1 cellular context compared by ENCODE assay signal in the genomic region with DNA sequence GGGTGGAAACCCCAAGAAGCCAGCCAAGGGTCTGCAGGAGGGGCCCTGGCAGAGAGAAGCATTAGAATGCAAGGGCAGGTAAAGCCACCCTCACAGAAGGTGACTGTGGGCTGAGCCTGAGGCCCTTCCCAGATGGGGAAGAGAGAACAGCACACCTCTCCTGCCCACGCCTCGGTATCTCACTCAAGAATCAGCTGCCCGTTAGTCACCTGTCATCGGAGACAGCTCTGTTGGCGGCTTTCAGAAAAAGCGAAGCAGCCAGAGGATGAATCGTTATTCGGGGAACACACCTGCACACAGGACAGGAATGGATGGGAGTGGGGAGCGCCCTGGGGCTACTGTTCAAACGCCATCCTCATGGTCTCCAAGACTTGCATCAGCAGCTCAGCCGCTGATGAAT.
TF ChIP-seq lines count a peak whose summit lies in the region.

No MANE protein-coding gene starts in this region.

TF ChIP-seq in K562, 482 proteins besides CTCF, POLR2A, EP300 and RAD21 (continues in another document):
- no peak for TF ChIP-seq POLR2B (IDR thresholded peaks at IDR 0.05; ENCODE audit: low read depth, partially characterized antibody)
- TF ChIP-seq HDAC6 (IDR thresholded peaks at IDR 0.05; ENCODE audit: low read depth, low read length) = no peak
- no peak for TF ChIP-seq ZNF551 (CRISPR knock-in tag; IDR thresholded peaks at IDR 0.05)
- TF ChIP-seq, protein P1, sequence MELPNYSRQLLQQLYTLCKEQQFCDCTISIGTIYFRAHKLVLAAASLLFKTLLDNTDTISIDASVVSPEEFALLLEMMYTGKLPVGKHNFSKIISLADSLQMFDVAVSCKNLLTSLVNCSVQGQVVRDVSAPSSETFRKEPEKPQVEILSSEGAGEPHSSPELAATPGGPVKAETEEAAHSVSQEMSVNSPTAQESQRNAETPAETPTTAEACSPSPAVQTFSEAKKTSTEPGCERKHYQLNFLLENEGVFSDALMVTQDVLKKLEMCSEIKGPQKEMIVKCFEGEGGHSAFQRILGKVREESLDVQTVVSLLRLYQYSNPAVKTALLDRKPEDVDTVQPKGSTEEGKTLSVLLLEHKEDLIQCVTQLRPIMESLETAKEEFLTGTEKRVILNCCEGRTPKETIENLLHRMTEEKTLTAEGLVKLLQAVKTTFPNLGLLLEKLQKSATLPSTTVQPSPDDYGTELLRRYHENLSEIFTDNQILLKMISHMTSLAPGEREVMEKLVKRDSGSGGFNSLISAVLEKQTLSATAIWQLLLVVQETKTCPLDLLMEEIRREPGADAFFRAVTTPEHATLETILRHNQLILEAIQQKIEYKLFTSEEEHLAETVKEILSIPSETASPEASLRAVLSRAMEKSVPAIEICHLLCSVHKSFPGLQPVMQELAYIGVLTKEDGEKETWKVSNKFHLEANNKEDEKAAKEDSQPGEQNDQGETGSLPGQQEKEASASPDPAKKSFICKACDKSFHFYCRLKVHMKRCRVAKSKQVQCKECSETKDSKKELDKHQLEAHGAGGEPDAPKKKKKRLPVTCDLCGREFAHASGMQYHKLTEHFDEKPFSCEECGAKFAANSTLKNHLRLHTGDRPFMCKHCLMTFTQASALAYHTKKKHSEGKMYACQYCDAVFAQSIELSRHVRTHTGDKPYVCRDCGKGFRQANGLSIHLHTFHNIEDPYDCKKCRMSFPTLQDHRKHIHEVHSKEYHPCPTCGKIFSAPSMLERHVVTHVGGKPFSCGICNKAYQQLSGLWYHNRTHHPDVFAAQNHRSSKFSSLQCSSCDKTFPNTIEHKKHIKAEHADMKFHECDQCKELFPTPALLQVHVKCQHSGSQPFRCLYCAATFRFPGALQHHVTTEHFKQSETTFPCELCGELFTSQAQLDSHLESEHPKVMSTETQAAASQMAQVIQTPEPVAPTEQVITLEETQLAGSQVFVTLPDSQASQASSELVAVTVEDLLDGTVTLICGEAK (IDR thresholded peaks at IDR 0.05) = no peak
- TF ChIP-seq, protein P1 (CRISPR knock-in tag; IDR thresholded peaks at IDR 0.05) = no peak
- TF ChIP-seq NFIC (IDR thresholded peaks at IDR 0.05) = no peak
- TF ChIP-seq, protein P2, sequence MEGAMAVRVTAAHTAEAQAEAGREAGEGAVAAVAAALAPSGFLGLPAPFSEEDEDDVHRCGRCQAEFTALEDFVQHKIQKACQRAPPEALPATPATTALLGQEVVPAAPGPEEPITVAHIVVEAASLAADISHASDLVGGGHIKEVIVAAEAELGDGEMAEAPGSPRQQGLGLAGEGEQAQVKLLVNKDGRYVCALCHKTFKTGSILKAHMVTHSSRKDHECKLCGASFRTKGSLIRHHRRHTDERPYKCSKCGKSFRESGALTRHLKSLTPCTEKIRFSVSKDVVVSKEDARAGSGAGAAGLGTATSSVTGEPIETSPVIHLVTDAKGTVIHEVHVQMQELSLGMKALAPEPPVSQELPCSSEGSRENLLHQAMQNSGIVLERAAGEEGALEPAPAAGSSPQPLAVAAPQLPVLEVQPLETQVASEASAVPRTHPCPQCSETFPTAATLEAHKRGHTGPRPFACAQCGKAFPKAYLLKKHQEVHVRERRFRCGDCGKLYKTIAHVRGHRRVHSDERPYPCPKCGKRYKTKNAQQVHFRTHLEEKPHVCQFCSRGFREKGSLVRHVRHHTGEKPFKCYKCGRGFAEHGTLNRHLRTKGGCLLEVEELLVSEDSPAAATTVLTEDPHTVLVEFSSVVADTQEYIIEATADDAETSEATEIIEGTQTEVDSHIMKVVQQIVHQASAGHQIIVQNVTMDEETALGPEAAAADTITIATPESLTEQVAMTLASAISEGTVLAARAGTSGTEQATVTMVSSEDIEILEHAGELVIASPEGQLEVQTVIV (CRISPR knock-in tag; IDR thresholded peaks at IDR 0.05; ENCODE audit: borderline replicate concordance) = no peak
- TF ChIP-seq, protein P3, sequence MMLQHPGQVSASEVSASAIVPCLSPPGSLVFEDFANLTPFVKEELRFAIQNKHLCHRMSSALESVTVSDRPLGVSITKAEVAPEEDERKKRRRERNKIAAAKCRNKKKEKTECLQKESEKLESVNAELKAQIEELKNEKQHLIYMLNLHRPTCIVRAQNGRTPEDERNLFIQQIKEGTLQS (IDR thresholded peaks at IDR 0.05) = 0 out of 2 replicates have a peak, but pooled peaks have one; percentile 43
- TF ChIP-seq, protein P3 (CRISPR knock-in tag; conservative IDR thresholded peaks at IDR 0.05) = no peak
- TF ChIP-seq, protein P4, sequence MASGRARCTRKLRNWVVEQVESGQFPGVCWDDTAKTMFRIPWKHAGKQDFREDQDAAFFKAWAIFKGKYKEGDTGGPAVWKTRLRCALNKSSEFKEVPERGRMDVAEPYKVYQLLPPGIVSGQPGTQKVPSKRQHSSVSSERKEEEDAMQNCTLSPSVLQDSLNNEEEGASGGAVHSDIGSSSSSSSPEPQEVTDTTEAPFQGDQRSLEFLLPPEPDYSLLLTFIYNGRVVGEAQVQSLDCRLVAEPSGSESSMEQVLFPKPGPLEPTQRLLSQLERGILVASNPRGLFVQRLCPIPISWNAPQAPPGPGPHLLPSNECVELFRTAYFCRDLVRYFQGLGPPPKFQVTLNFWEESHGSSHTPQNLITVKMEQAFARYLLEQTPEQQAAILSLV (tag; IDR thresholded peaks at IDR 0.05) = no peak
- TF ChIP-seq, protein P5, sequence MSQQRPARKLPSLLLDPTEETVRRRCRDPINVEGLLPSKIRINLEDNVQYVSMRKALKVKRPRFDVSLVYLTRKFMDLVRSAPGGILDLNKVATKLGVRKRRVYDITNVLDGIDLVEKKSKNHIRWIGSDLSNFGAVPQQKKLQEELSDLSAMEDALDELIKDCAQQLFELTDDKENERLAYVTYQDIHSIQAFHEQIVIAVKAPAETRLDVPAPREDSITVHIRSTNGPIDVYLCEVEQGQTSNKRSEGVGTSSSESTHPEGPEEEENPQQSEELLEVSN (IDR thresholded peaks at IDR 0.05; ENCODE audit: borderline replicate concordance in 1 of 2, extremely low read depth in 1 of 2, insufficient read depth in 1 of 2, insufficient read length in 1 of 2, low read depth in 1 of 2, low read length in 1 of 2, poor library complexity in 1 of 2, severe bottlenecking in 1 of 2) = no peak
- no peak for TF ChIP-seq HMG20B (CRISPR knock-in tag; IDR thresholded peaks at IDR 0.05)
- no peak for TF ChIP-seq EWSR1 (IDR thresholded peaks at IDR 0.05; ENCODE audit: borderline replicate concordance, low read depth, partially characterized antibody)
- TF ChIP-seq, protein P6, sequence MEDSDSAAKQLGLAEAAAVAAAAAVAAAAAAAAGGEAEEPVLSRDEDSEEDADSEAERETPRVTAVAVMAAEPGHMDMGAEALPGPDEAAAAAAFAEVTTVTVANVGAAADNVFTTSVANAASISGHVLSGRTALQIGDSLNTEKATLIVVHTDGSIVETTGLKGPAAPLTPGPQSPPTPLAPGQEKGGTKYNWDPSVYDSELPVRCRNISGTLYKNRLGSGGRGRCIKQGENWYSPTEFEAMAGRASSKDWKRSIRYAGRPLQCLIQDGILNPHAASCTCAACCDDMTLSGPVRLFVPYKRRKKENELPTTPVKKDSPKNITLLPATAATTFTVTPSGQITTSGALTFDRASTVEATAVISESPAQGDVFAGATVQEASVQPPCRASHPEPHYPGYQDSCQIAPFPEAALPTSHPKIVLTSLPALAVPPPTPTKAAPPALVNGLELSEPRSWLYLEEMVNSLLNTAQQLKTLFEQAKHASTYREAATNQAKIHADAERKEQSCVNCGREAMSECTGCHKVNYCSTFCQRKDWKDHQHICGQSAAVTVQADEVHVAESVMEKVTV (CRISPR knock-in tag; IDR thresholded peaks at IDR 0.05) = no peak
- TF ChIP-seq SLC30A9 (CRISPR knock-in tag; IDR thresholded peaks at IDR 0.05) = no peak
- no peak for TF ChIP-seq CBFA2T3 (IDR thresholded peaks at IDR 0.05)
- TF ChIP-seq EGR1 (conservative IDR thresholded peaks at IDR 0.05) = peak; percentile 48
- TF ChIP-seq, protein P7, sequence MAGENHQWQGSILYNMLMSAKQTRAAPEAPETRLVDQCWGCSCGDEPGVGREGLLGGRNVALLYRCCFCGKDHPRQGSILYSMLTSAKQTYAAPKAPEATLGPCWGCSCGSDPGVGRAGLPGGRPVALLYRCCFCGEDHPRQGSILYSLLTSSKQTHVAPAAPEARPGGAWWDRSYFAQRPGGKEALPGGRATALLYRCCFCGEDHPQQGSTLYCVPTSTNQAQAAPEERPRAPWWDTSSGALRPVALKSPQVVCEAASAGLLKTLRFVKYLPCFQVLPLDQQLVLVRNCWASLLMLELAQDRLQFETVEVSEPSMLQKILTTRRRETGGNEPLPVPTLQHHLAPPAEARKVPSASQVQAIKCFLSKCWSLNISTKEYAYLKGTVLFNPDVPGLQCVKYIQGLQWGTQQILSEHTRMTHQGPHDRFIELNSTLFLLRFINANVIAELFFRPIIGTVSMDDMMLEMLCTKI (IDR thresholded peaks at IDR 0.05; ENCODE audit: partially characterized antibody) = no peak
- TF ChIP-seq ASH1L (IDR thresholded peaks at IDR 0.05; ENCODE audit: borderline replicate concordance, low read depth, partially characterized antibody) = no peak
- no peak for TF ChIP-seq MCM7 (IDR thresholded peaks at IDR 0.05)
- TF ChIP-seq, protein P8, sequence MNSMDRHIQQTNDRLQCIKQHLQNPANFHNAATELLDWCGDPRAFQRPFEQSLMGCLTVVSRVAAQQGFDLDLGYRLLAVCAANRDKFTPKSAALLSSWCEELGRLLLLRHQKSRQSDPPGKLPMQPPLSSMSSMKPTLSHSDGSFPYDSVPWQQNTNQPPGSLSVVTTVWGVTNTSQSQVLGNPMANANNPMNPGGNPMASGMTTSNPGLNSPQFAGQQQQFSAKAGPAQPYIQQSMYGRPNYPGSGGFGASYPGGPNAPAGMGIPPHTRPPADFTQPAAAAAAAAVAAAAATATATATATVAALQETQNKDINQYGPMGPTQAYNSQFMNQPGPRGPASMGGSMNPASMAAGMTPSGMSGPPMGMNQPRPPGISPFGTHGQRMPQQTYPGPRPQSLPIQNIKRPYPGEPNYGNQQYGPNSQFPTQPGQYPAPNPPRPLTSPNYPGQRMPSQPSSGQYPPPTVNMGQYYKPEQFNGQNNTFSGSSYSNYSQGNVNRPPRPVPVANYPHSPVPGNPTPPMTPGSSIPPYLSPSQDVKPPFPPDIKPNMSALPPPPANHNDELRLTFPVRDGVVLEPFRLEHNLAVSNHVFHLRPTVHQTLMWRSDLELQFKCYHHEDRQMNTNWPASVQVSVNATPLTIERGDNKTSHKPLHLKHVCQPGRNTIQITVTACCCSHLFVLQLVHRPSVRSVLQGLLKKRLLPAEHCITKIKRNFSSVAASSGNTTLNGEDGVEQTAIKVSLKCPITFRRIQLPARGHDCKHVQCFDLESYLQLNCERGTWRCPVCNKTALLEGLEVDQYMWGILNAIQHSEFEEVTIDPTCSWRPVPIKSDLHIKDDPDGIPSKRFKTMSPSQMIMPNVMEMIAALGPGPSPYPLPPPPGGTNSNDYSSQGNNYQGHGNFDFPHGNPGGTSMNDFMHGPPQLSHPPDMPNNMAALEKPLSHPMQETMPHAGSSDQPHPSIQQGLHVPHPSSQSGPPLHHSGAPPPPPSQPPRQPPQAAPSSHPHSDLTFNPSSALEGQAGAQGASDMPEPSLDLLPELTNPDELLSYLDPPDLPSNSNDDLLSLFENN (IDR thresholded peaks at IDR 0.05; ENCODE audit: low read depth in 2 of 2, low read length in 2 of 2) = no peak
- TF ChIP-seq, protein P9, sequence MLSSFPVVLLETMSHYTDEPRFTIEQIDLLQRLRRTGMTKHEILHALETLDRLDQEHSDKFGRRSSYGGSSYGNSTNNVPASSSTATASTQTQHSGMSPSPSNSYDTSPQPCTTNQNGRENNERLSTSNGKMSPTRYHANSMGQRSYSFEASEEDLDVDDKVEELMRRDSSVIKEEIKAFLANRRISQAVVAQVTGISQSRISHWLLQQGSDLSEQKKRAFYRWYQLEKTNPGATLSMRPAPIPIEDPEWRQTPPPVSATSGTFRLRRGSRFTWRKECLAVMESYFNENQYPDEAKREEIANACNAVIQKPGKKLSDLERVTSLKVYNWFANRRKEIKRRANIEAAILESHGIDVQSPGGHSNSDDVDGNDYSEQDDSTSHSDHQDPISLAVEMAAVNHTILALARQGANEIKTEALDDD (IDR thresholded peaks at IDR 0.05) = no peak
- TF ChIP-seq, protein P10, sequence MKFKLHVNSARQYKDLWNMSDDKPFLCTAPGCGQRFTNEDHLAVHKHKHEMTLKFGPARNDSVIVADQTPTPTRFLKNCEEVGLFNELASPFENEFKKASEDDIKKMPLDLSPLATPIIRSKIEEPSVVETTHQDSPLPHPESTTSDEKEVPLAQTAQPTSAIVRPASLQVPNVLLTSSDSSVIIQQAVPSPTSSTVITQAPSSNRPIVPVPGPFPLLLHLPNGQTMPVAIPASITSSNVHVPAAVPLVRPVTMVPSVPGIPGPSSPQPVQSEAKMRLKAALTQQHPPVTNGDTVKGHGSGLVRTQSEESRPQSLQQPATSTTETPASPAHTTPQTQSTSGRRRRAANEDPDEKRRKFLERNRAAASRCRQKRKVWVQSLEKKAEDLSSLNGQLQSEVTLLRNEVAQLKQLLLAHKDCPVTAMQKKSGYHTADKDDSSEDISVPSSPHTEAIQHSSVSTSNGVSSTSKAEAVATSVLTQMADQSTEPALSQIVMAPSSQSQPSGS (CRISPR knock-in tag; IDR thresholded peaks at IDR 0.05) = no peak
- no peak for TF ChIP-seq SREBF1 (IDR thresholded peaks at IDR 0.05; ENCODE audit: borderline replicate concordance, low read depth, low read length)
- TF ChIP-seq NR2F6 (CRISPR knock-in tag; IDR thresholded peaks at IDR 0.05) = no peak
- no peak for TF ChIP-seq SMARCA5 (IDR thresholded peaks at IDR 0.05)
- no peak for TF ChIP-seq RBFOX2 (IDR thresholded peaks at IDR 0.05; ENCODE audit: low read depth, low read length)
